In the genomic region with DNA sequence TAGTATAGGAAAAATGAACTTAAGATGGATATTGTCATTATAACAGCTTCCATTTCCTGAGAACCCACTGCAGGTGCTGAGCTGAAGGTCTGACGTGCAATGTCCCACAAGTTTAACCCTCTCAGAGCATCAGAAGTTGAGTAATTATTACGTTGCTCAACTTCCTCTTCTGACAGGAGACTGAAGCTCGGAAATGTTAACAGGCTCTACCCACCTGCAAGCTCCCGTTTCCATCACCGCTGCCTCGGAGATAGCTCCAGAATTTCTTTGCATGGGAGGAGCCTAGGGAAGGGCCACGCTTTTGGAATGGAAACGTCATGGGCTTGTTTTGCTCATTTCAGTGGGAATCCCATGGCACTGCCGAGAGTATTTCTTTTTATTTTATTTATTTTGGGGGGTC, we compare ENCODE assay signal across 8 cellular contexts. TPM values are rescaled to one million over a fixed set of nuclear protein-coding genes. Genes with fewer than 3 reads are reported as not detected.
DNase-seq lines count a peak whose midpoint lies in the region; ATAC-seq, FAIRE-seq and TF ChIP-seq lines count a peak whose summit lies in the region.

No MANE protein-coding gene starts in this region.

- no peak for FAIRE-seq in kidney (lab: Jason Lieb, UNC)

- no peaks in the 10 kb centered on the region for H3K9me3 ChIP-seq in OCI-LY3 (ENCODE audit: insufficient read depth, low read length)
- H3K9me3 ChIP-seq in kidney (ENCODE audit: control insufficient read depth in 1 of 2, low read length in 2 of 2): no peaks in the 10 kb centered on the region

- intact Hi-C loops in kidney (cut with DNase I): no loop called here

- H3K36me3 ChIP-seq in OCI-LY3 (replicated peaks; ENCODE audit: low read depth, low read length) (peaks cover 16% of the 10 kb centered on the region), kidney (ENCODE audit: control insufficient read depth in 1 of 2, insufficient read depth in 2 of 2, low read length in 2 of 2) (no peaks in the 10 kb centered on the region)

- peak overlapping the region; percentile 62 for H3K27ac ChIP-seq in OCI-LY3 (ENCODE audit: low read length)
- no peak overlapping the region for H3K27ac ChIP-seq in kidney (ENCODE audit: low read depth in 2 of 2, low read length in 2 of 2)

- TF ChIP-seq CTCF in OCI-LY3 (IDR thresholded peaks at IDR 0.05; ENCODE audit: low read depth, low read length) (no peak), kidney (IDR thresholded peaks at IDR 0.05; ENCODE audit: borderline replicate concordance, extremely low read depth, insufficient read depth) (no peak)

- ATAC-seq in stimulated activated naive B cell treated with anti-CD40 and anti-IgM and Interleukin-4, amounts not matched to agents 10 μg/mL and 1 μg/mL and 100 μg/mL, for 72 hours (replicated peaks): peak; percentile 69 to 71
- no peak for ATAC-seq in GM21528 (IDR thresholded peaks at IDR 0.05; ENCODE audit: low FRiP score, unreplicated experiment)

- H3K27ac Mint-ChIP-seq in stimulated activated naive B cell treated with anti-CD40 and anti-IgM and Interleukin-4, amounts not matched to agents 10 μg/mL and 1 μg/mL and 100 μg/mL, for 72 hours: peak overlapping the region; percentile 98

- H3K36me3 Mint-ChIP-seq in stimulated activated naive B cell treated with anti-CD40 and anti-IgM and Interleukin-4, amounts not matched to agents 10 μg/mL and 1 μg/mL and 100 μg/mL, for 72 hours: peaks cover 2 to 9% of the 10 kb centered on the region in 2 donors

- peaks cover 26 to 60% of the 10 kb centered on the region in 2 donors for H3K4me1 Mint-ChIP-seq in stimulated activated naive B cell treated with anti-CD40 and anti-IgM and Interleukin-4, amounts not matched to agents 10 μg/mL and 1 μg/mL and 100 μg/mL, for 72 hours

- H3K9ac ChIP-seq in OCI-LY3 (ENCODE audit: low read length) (peak overlapping the region; percentile 94), kidney (ENCODE audit: low read length in 2 of 2) (no peak overlapping the region)

- H3K4me3 ChIP-seq in OCI-LY3 (ENCODE audit: low read length) (peak overlapping the region; percentile 96), kidney (ENCODE audit: low read length in 2 of 2) (peak overlapping the region in 1 of 2 donors; percentile 98)

- peak overlapping the region; percentile 100 for H3K4me2 ChIP-seq in OCI-LY3 (ENCODE audit: low read length)

- peaks cover 13 to 22% of the 10 kb centered on the region in 2 donors for H3K27me3 Mint-ChIP-seq in stimulated activated naive B cell treated with anti-CD40 and anti-IgM and Interleukin-4, amounts not matched to agents 10 μg/mL and 1 μg/mL and 100 μg/mL, for 72 hours

- peak overlapping the region; percentile 84 to 88 for H3K4me3 Mint-ChIP-seq in stimulated activated naive B cell treated with anti-CD40 and anti-IgM and Interleukin-4, amounts not matched to agents 10 μg/mL and 1 μg/mL and 100 μg/mL, for 72 hours

- H3K9me3 Mint-ChIP-seq in stimulated activated naive B cell treated with anti-CD40 and anti-IgM and Interleukin-4, amounts not matched to agents 10 μg/mL and 1 μg/mL and 100 μg/mL, for 72 hours: no peaks in the 10 kb centered on the region

- peaks cover 29% of the 10 kb centered on the region for H3K4me1 ChIP-seq in OCI-LY3 (ENCODE audit: low read length)
- H3K4me1 ChIP-seq in kidney (ENCODE audit: control insufficient read depth in 1 of 2, insufficient read depth in 1 of 2, low read depth in 1 of 2, low read length in 2 of 2): peaks cover 4 to 28% of the 10 kb centered on the region in 2 donors

- no peaks in the 10 kb centered on the region for H3K27me3 ChIP-seq in OCI-LY3 (ENCODE audit: low read depth, low read length)

- H2AFZ ChIP-seq in OCI-LY3 (ENCODE audit: low read depth, low read length): peak overlapping the region; percentile 83

- DNase-seq in activated CD4-positive, alpha-beta T cell treated with anti-CD3 and anti-CD28 coated beads for 48 hours: peak; percentile 44
- no peak for DNase-seq in activated CD4-positive, alpha-beta T cell treated with anti-CD3 and anti-CD28 coated beads for 1 hour
- DNase-seq in cerebellar cortex (ENCODE audit: low spot score): peak; percentile 43
- peak; percentile 32 for DNase-seq in stimulated activated naive B cell treated with anti-CD40 and anti-IgM and Interleukin-4, amounts not matched to agents 10 μg/mL and 1 μg/mL and 100 μg/mL, for 72 hours
- no peak for DNase-seq in kidney
- DNase-seq in pons (ENCODE audit: low spot score): no peak

- H4K20me1 ChIP-seq in OCI-LY3 (ENCODE audit: insufficient read depth, low read length): peaks cover 36% of the 10 kb centered on the region

- peaks cover 40% of the 10 kb centered on the region for H3K79me2 ChIP-seq in OCI-LY3 (ENCODE audit: low read length)

RNA-seq across cellular contexts. Expression of a gene that starts 1.0 kb away (rescaled TPM):
- 32.6 TPM for total RNA-seq in kidney
- 61.2 TPM for polyA plus RNA-seq in kidney (ENCODE audit: insufficient read depth, low read depth, low replicate concordance)

RNA-seq across cellular contexts. Expression of a gene that starts 4.0 kb away (rescaled TPM):
- total RNA-seq in kidney: 1.1 TPM
- 2.8 TPM for polyA plus RNA-seq in kidney (ENCODE audit: insufficient read depth, low read depth, low replicate concordance)

RNA-seq across cellular contexts. Expression of a gene that starts 17.0 kb away (rescaled TPM):
- total RNA-seq in kidney: 22.5 TPM
- polyA plus RNA-seq in kidney (ENCODE audit: insufficient read depth, low read depth, low replicate concordance): 18.1 TPM

RNA-seq across cellular contexts. Expression of a gene that starts 40.5 kb away (rescaled TPM):
- total RNA-seq in kidney: 1.8 TPM
- polyA plus RNA-seq in kidney (ENCODE audit: insufficient read depth, low read depth, low replicate concordance): 2.3 TPM

Comparison
In these comparisons a context has a peak if more than half of its experiments do, and no peak if none do; other contexts are left out.
1. DNase-seq: peak in activated CD4-positive, alpha-beta T cell treated with anti-CD3 and anti-CD28 coated beads for 48 hours (single experiment), cerebellar cortex (single experiment) and stimulated activated naive B cell treated with anti-CD40 and anti-IgM and Interleukin-4, amounts not matched to agents 10 μg/mL and 1 μg/mL and 100 μg/mL, for 72 hours (single experiment); none in activated CD4-positive, alpha-beta T cell treated with anti-CD3 and anti-CD28 coated beads for 1 hour (single experiment), kidney (single experiment) and pons (single experiment).